ENCODE assay signal across 15 cellular contexts in genomic region chr11:108965602-108966001, GRCh38.
DNase-seq lines count a peak whose midpoint lies in the region; ATAC-seq and TF ChIP-seq lines count a peak whose summit lies in the region.
"Had no signal": no experiment of that assay in that cellular context is flagged by ENCODE, and none has a peak within 500 bp of the region (broad histone marks: within the 10 kb centered on the region; RNA-seq: fewer than 3 reads in every experiment).

No MANE protein-coding gene starts in this region.

- H3K36me3 ChIP-seq in breast epithelium (no peaks in the 10 kb centered on the region), neuronal stem cell (replicated peaks in 1 of 2; ENCODE audit: control insufficient read depth in 2 of 2, insufficient read depth in 2 of 2, low read length in 2 of 2) (no peaks in the 10 kb centered on the region), left ventricle myocardium inferior (no peaks in the 10 kb centered on the region)

- no CpG with 5 or more reads among the region's 7 CpGs for WGBS in neuronal stem cell (ENCODE audit: extremely low coverage in 2 of 2, insufficient read length in 2 of 2, insufficient replicate concordance in 1 of 2), 2 donors

- H2BK12ac ChIP-seq in neuronal stem cell (ENCODE audit: low read length) = no peak overlapping the region

- TF ChIP-seq POLR2A in breast epithelium (IDR thresholded peaks at IDR 0.05) = no peak

- H2AFZ ChIP-seq in neuronal stem cell (ENCODE audit: low read length) = no peak overlapping the region

- no peak overlapping the region for H2BK120ac ChIP-seq in neuronal stem cell (ENCODE audit: low read depth, low read length)

- CTCF ChIA-PET in MCF 10A (lab: Yijun Ruan, JAX) (no interaction called here), T-cell (lab: Charles Lee) (no interaction called here)

- H2BK15ac ChIP-seq in neuronal stem cell (ENCODE audit: low read length) = no peak overlapping the region

- H3K27me3 ChIP-seq in breast epithelium (no peaks in the 10 kb centered on the region), neuronal stem cell (ENCODE audit: control insufficient read depth in 3 of 3, insufficient read depth in 3 of 3, low read depth in 1 of 3, low read length in 3 of 3) (no peaks in the 10 kb centered on the region), left ventricle myocardium inferior (ENCODE audit: low read depth) (no peaks in the 10 kb centered on the region)

- H3K4me3 Mint-ChIP-seq in MCF 10A (ENCODE audit: unreplicated experiment) (no peak overlapping the region), T-cell (no peak overlapping the region)
- H3K4me3 Mint-ChIP-seq: nephron had no signal

- no peak overlapping the region for H4K91ac ChIP-seq in neuronal stem cell (ENCODE audit: low read depth, low read length, poor library complexity)

- no peak overlapping the region for H3K4me3 ChIP-seq in breast epithelium
- H3K4me3 ChIP-seq in fibroblast of pulmonary artery (replicated peaks; ENCODE audit: low read depth, low read length) = no peak overlapping the region
- H3K4me3 ChIP-seq in neuronal stem cell (ENCODE audit: low read length in 2 of 2) = no peak overlapping the region
- H3K4me3 ChIP-seq in left ventricle myocardium inferior = no peak overlapping the region
- H3K4me3 ChIP-seq: coronary artery had no signal

- H3K14ac ChIP-seq in neuronal stem cell (ENCODE audit: low read length) = no peak overlapping the region

- no peak overlapping the region for H3K27ac ChIP-seq in breast epithelium
- H3K27ac ChIP-seq in neuronal stem cell (replicated peaks; ENCODE audit: low read length) = no peak overlapping the region
- H3K27ac ChIP-seq in left ventricle myocardium inferior (replicated peaks) = no peak overlapping the region
- H3K27ac ChIP-seq: coronary artery, KMS-11 had no signal

- intact Hi-C loops in MCF 10A (cut with micrococcal nuclease) (no loop called here), breast epithelium (cut with DNase I; ENCODE audit: low total_unique reads) (no loop called here), left ventricle myocardium inferior (cut with micrococcal nuclease) (no loop called here)

- no peak overlapping the region for H3K23ac ChIP-seq in neuronal stem cell (ENCODE audit: low read depth, low read length, poor library complexity)

- POLR2A ChIA-PET in MCF 10A (lab: Yijun Ruan, JAX) = no interaction called here
- POLR2A ChIA-PET in T-cell (lab: Charles Lee) = interaction anchor here in 1 of 2 donors (0.8 kb wide), 1 partner anchor 1064 kb away, joined by 3 read pairs; no protein-coding TSS in a partner anchor

- H3K9me3 Mint-ChIP-seq in MCF 10A (ENCODE audit: unreplicated experiment) = no peaks in the 10 kb centered on the region
- no peaks in the 10 kb centered on the region for H3K9me3 Mint-ChIP-seq in T-cell
- H3K9me3 Mint-ChIP-seq: nephron had no signal

- no peak overlapping the region for H3K9ac ChIP-seq in neuronal stem cell (ENCODE audit: low read depth, low read length, poor library complexity)
- H3K9ac ChIP-seq: KMS-11 had no signal

- H3K9me3 ChIP-seq in breast epithelium (no peaks in the 10 kb centered on the region), neuronal stem cell (replicated peaks in 1 of 2; ENCODE audit: control insufficient read depth in 2 of 2, insufficient read depth in 1 of 2, low read depth in 1 of 2, low read length in 2 of 2) (no peaks in the 10 kb centered on the region), left ventricle myocardium inferior (replicated peaks) (no peaks in the 10 kb centered on the region)

- no peak overlapping the region for H3K4me2 ChIP-seq in neuronal stem cell (ENCODE audit: insufficient read depth, low read length, poor library complexity, severe bottlenecking)
- H3K4me2 ChIP-seq: KMS-11 had no signal

- H2BK5ac ChIP-seq in neuronal stem cell (ENCODE audit: low read length) = no peak overlapping the region

- BruUV-seq in MCF 10A (replicated peaks; lab: Mats Ljungman, UMichigan) = no TSS peak

- DNase-seq in MCF 10A (ENCODE audit: unreplicated experiment) = peak; percentile 85
- DNase-seq in breast epithelium (ENCODE audit: low spot score in 2 of 2) = no peak
- peak; percentile 11 for DNase-seq in SIG-M5 (lab: John Stamatoyannopoulos, UW)
- DNase-seq in fibroblast of pulmonary artery (ENCODE audit: low read depth) = peak; percentile 93
- DNase-seq in T-cell = no peak
- DNase-seq in neuronal stem cell (ENCODE audit: low spot score) = no peak
- no peak for DNase-seq in left ventricle myocardium inferior
- DNase-seq in activated CD4-positive, CD25-positive, alpha-beta regulatory T cell (lab: John Stamatoyannopoulos, UW) = no peak
- DNase-seq: 8988T; activated naive CD4-positive, alpha-beta T cell treated with anti-CD3 and anti-CD28 coated beads, Interleukin-2, amount 50 U/mL, for 16 hours; DMS79 treated with DMSO at 0.1 percent for 48 hours had no signal

- no peak overlapping the region for H3K4ac ChIP-seq in neuronal stem cell (ENCODE audit: low read length)

- TF ChIP-seq CTCF in MCF 10A (IDR thresholded peaks at IDR 0.05; ENCODE audit: unreplicated experiment) = no peak
- no peak for TF ChIP-seq CTCF in breast epithelium (IDR thresholded peaks at IDR 0.05)
- TF ChIP-seq CTCF in fibroblast of pulmonary artery (IDR thresholded peaks at IDR 0.05; ENCODE audit: low read length, missing control alignments) = no peak
- TF ChIP-seq CTCF in left ventricle myocardium inferior (IDR thresholded peaks at IDR 0.05; ENCODE audit: borderline replicate concordance) = no peak

- H3K36me3 Mint-ChIP-seq in MCF 10A (ENCODE audit: insufficient read depth, unreplicated experiment) (no peaks in the 10 kb centered on the region), T-cell (no peaks in the 10 kb centered on the region)

- H3K4me1 Mint-ChIP-seq in MCF 10A (ENCODE audit: insufficient read depth, unreplicated experiment) (peaks cover 9% of the 10 kb centered on the region), T-cell (peaks cover 0 to 3% (median 0%) of the 10 kb centered on the region in 3 donors)

- H3K18ac ChIP-seq in neuronal stem cell (ENCODE audit: low read length) = no peak overlapping the region

- H3K79me1 ChIP-seq in neuronal stem cell (ENCODE audit: low read depth, low read length) = no peaks in the 10 kb centered on the region

- no peaks in the 10 kb centered on the region for H3K27me3 Mint-ChIP-seq in MCF 10A (ENCODE audit: insufficient read depth, unreplicated experiment)
- peaks cover 0 to 4% of the 10 kb centered on the region in 2 donors for H3K27me3 Mint-ChIP-seq in T-cell

- ATAC-seq in T-cell (replicated peaks in 1 of 4) = no peak
- ATAC-seq: left lobe of liver had no signal

- H3K27ac Mint-ChIP-seq in MCF 10A (ENCODE audit: low read depth, unreplicated experiment) (no peak overlapping the region), T-cell (no peak overlapping the region)
- H3K27ac Mint-ChIP-seq: nephron had no signal

- H4K8ac ChIP-seq in neuronal stem cell (ENCODE audit: low read depth, low read length) = no peak overlapping the region

- H3K4me1 ChIP-seq in breast epithelium = no peaks in the 10 kb centered on the region
- H3K4me1 ChIP-seq in neuronal stem cell (ENCODE audit: control insufficient read depth in 2 of 2, insufficient read depth in 1 of 2, low read depth in 1 of 2, low read length in 2 of 2) = peaks cover 0 to 2% of the 10 kb centered on the region in 2 donors
- peaks cover 7% of the 10 kb centered on the region for H3K4me1 ChIP-seq in left ventricle myocardium inferior

- no peak overlapping the region for H2AK5ac ChIP-seq in neuronal stem cell (ENCODE audit: low read depth, low read length)

Comparison
In these comparisons a context has a peak if more than half of its experiments do, and no peak if none do; other contexts are left out.
1. DNase-seq: peak in MCF 10A (single experiment), SIG-M5 (single experiment) and fibroblast of pulmonary artery (single experiment); none in breast epithelium (0 of 2), T-cell (0 of 34), neuronal stem cell (single experiment), left ventricle myocardium inferior (single experiment) and activated CD4-positive, CD25-positive, alpha-beta regulatory T cell (0 of 4).